ENCODE assay signal across 8 cellular contexts in the genomic region with DNA sequence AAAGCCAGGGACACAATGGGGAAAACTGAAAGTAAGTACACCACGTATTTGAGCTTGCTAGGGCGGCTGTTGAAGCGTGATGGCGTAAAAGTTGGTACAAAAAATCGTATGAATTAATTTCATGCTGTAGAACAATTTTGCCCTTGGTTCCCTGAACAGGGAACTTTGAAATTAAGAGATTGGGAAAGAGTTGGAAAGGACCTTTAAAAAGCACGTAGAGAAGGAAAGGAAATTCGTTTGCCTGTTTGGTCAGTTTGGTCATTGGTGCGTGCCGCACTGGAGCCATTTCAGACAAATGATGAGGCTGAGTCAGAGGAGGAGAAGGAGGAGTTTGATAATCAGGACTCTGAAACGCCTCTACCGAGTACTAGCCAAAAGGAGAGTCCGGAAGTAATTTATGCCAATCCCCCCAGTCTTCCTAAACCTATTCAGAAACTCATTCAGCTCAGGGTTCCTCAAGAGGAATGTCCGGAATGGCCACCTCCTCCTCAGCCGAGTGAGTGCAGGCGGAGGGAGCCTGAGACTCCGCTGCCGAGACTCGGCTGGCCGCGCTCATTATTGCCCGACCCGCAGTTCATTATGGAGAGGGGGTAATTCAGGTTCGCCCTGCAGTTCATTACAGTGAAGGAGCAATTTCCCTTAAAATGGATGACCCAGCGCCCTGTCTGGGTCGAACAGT. TPM values are rescaled to one million over a fixed set of nuclear protein-coding genes. Genes with fewer than 3 reads are reported as not detected.
DNase-seq lines count a peak whose midpoint lies in the region; ATAC-seq, FAIRE-seq and TF ChIP-seq lines count a peak whose summit lies in the region.

No MANE protein-coding gene starts in this region.

- H3K36me3 ChIP-seq in mucosa of descending colon (ENCODE audit: low read depth) (no peaks in the 10 kb centered on the region), tibial artery (no peaks in the 10 kb centered on the region)

- FAIRE-seq in GM18507 (lab: Jason Lieb, UNC) = peak; percentile 88

- intact Hi-C loops in activated CD4-positive, alpha-beta memory T cell treated with anti-CD3 and anti-CD28 coated beads for 36 hours (cut with micrococcal nuclease) = loop anchor here (1.0 kb wide), 3 partner anchors 11 to 124 kb away; a partner anchor contains a TSS
- intact Hi-C loops in mucosa of descending colon (cut with DNase I, micrococcal nuclease) = loop anchor here in 1 of 2 donors (10.0 kb wide), 1 partner anchor 286 kb away; a partner anchor contains a TSS
- intact Hi-C loops in tibial artery (cut with DNase I; ENCODE audit: low total_unique reads) = loop anchor here (10.0 kb wide), 1 partner anchor 706 kb away; a partner anchor contains a TSS

- DNase-seq in ACHN = peak; percentile 82
- DNase-seq in GM18507 (ENCODE audit: extremely low spot score, insufficient read length, low read depth) = no peak
- DNase-seq in NCI-H2196 treated with DMSO at 0.1 percent for 48 hours (lab: John Stamatoyannopoulos, UW; ENCODE audit: unreplicated experiment) = peak; percentile 51
- DNase-seq in activated CD4-positive, alpha-beta memory T cell treated with anti-CD3 and anti-CD28 coated beads for 36 hours = peak; percentile 42
- DNase-seq in epithelial cell of esophagus (ENCODE audit: low read depth) = peak; percentile 80
- DNase-seq in mucosa of descending colon = peak in 2 of 3 donors; percentile 66 to 76
- DNase-seq in tibial artery = peak; percentile 74 to 84

- H3K9me3 ChIP-seq in mucosa of descending colon = no peaks in the 10 kb centered on the region
- no peaks in the 10 kb centered on the region for H3K9me3 ChIP-seq in tibial artery

- H3K4me3 ChIP-seq in epithelial cell of esophagus (ENCODE audit: low read length) (peak overlapping the region; percentile 84), mucosa of descending colon (peak overlapping the region; percentile 26), tibial artery (peak overlapping the region; percentile 63 to 67)

- in situ Hi-C loops in ACHN (cut with HindIII; ENCODE audit: low pct_ligation_motif_present, low pct_unique_long_range_greater_than_20kb, low sequenced_read_pairs) = no loop called here

- TF ChIP-seq CTCF in epithelial cell of esophagus (IDR thresholded peaks at IDR 0.05; ENCODE audit: insufficient read depth, low read depth, low read length, missing control alignments) = no peak
- TF ChIP-seq CTCF in mucosa of descending colon (IDR thresholded peaks at IDR 0.05) = no peak
- no peak for TF ChIP-seq CTCF in tibial artery (IDR thresholded peaks at IDR 0.05)

- no peaks in the 10 kb centered on the region for H3K27me3 Mint-ChIP-seq in activated CD4-positive, alpha-beta memory T cell treated with anti-CD3 and anti-CD28 coated beads for 36 hours

- no peaks in the 10 kb centered on the region for H3K27me3 ChIP-seq in tibial artery

- CTCF ChIA-PET in activated CD4-positive, alpha-beta memory T cell treated with anti-CD3 and anti-CD28 coated beads for 36 hours (lab: Charles Lee) = interaction anchor here (1.0 to 1.6 kb wide), 8 partner anchors 11 to 608 kb away, joined by 3 to 9 read pairs (median 4); no protein-coding TSS in a partner anchor

- H3K4me3 Mint-ChIP-seq in activated CD4-positive, alpha-beta memory T cell treated with anti-CD3 and anti-CD28 coated beads for 36 hours = peak overlapping the region; percentile 78

- H3K4me1 ChIP-seq in mucosa of descending colon (ENCODE audit: low read depth) (no peaks in the 10 kb centered on the region), tibial artery (no peaks in the 10 kb centered on the region)

- peak overlapping the region; percentile 8 for H3K27ac Mint-ChIP-seq in activated CD4-positive, alpha-beta memory T cell treated with anti-CD3 and anti-CD28 coated beads for 36 hours

- POLR2A ChIA-PET in activated CD4-positive, alpha-beta memory T cell treated with anti-CD3 and anti-CD28 coated beads for 36 hours (lab: Charles Lee) = interaction anchor here (1.0 kb wide), 1 partner anchor 56 kb away, joined by 3 read pairs; a partner anchor contains a TSS

- H3K36me3 Mint-ChIP-seq in activated CD4-positive, alpha-beta memory T cell treated with anti-CD3 and anti-CD28 coated beads for 36 hours = no peaks in the 10 kb centered on the region

- H3K27ac ChIP-seq in tibial artery = peak overlapping the region; percentile 71 to 89

- peaks cover 6% of the 10 kb centered on the region for H3K4me1 Mint-ChIP-seq in activated CD4-positive, alpha-beta memory T cell treated with anti-CD3 and anti-CD28 coated beads for 36 hours (ENCODE audit: low read depth)

- ATAC-seq in HG02852 (IDR thresholded peaks at IDR 0.05; ENCODE audit: unreplicated experiment) (peak; percentile 76), mucosa of descending colon (peak; percentile 95)

- no peaks in the 10 kb centered on the region for H3K9me3 Mint-ChIP-seq in activated CD4-positive, alpha-beta memory T cell treated with anti-CD3 and anti-CD28 coated beads for 36 hours

RNA-seq across cellular contexts. Expression of a gene that starts 59.2 kb away (rescaled TPM):
- total RNA-seq in activated CD4-positive, alpha-beta memory T cell treated with anti-CD3 and anti-CD28 coated beads for 36 hours = 1 to 10 TPM; 2.3 to 2.4 TPM
- total RNA-seq in mucosa of descending colon = 10 to 100 TPM; 13.0 to 32.1 (median 22.4) TPM

Comparison
In these comparisons a context has a peak if more than half of its experiments do, and no peak if none do; other contexts are left out.
1. H3K4me3 ChIP-seq: peak in every context shown above with its lines; median percentile 84 in epithelial cell of esophagus; 65 in tibial artery; 26 in mucosa of descending colon.
2. RNA of a gene that starts 59.2 kb away (total RNA-seq): 13.0 to 32.1 TPM in mucosa of descending colon; 2.3 to 2.4 TPM in activated CD4-positive, alpha-beta memory T cell treated with anti-CD3 and anti-CD28 coated beads for 36 hours; every median in the first group is over 4 times any median in the second.